In genomic region chr19:2055871-2056809, GRCh38 we compare ENCODE assay signal across 1 cellular context.
TF ChIP-seq lines count a peak whose summit lies in the region.

No MANE protein-coding gene starts in this region.

TF ChIP-seq in GM23338, 12 proteins besides CTCF, POLR2A, EP300 and RAD21 (continued from another document):
- TF ChIP-seq ZNF462 (CRISPR knock-in tag; IDR thresholded peaks at IDR 0.05) (no peak), STAT1 (IDR thresholded peaks at IDR 0.05; ENCODE audit: unreplicated experiment) (no peak), REST (IDR thresholded peaks at IDR 0.05; ENCODE audit: unreplicated experiment) (no peak)
